Comparison of ENCODE assay signal across 21 cellular contexts in the genomic region with DNA sequence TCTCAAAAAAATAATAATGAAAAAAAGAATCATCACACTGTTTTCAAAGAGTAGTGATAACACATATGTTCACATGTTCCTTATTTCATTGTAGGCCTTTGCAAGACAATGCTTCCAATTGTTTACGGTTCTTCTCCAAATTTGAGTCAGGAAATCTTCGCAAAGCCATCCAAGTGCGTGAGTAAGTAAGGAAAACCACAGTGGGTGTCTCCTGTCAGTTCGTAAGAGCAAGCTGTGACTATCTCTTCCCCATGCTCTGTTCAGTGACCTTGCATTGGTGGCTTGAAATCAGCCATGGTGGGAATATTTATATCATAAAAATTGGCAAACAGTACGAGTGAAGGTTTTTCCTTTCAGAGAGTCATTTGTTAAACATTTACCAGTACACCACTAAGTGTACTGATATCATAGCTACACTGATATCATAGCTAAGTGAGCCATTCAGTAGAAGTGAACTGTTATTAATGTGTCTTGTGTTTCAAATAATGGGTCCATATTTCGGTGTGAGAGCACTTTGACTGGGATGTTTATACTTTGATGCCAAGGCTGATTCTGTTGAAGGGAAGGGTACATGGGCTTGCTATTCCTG.
"Had no signal": no experiment of that assay in that cellular context is flagged by ENCODE, and none has a peak within 500 bp of the region (broad histone marks: within the 10 kb centered on the region; RNA-seq: fewer than 3 reads in every experiment).

No MANE protein-coding gene starts in this region.

- H3K4me1 ChIP-seq: SJSA1 had no signal

- H3K9me3 Mint-ChIP-seq: IgD-negative memory B cell had no signal

- H3K9me3 ChIP-seq: SJSA1 had no signal

- H3K36me3 ChIP-seq: SJSA1 had no signal

- H3K27me3 ChIP-seq: SJSA1 had no signal

- H3K27ac Mint-ChIP-seq: IgD-negative memory B cell had no signal

- H3K4me3 ChIP-seq: K562, SJSA1, SK-N-MC had no signal

- FAIRE-seq: HTR-8/SVneo, K562 had no signal

- H3K27ac ChIP-seq: KMS-11, SJSA1, SK-N-MC had no signal

- ATAC-seq: K562, Panc1 had no signal

- DNase-seq: NCI-H1092 treated with DMSO at 0.1 percent for 48 hours, NCI-H1436, NCI-H187, NCI-H2029, NCI-H2081 treated with DMSO at 0.1 percent for 48 hours, NCI-H2171, NCI-H226, NCI-H446, NCI-H510A, NCI-H524 treated with DMSO at 0.1 percent for 48 hours, NCI-H69, NCI-H774, Right ventricle myocardium superior, SIG-M5 had no signal

- H3K4me1 Mint-ChIP-seq: IgD-negative memory B cell had no signal

- H3K4me3 Mint-ChIP-seq: IgD-negative memory B cell had no signal

- H3K36me3 Mint-ChIP-seq: IgD-negative memory B cell had no signal
